ENCODE assay signal across 28 cellular contexts in genomic region chr22:48310740-48311139, GRCh38.
"Had no signal": no experiment of that assay in that cellular context is flagged by ENCODE, and none has a peak within 500 bp of the region (broad histone marks: within the 10 kb centered on the region; RNA-seq: fewer than 3 reads in every experiment).

No MANE protein-coding gene starts in this region.

- H3K4me1 ChIP-seq: left lung, lower lobe of right lung, parathyroid adenoma, psoas muscle, right lobe of liver, testis, tibial artery, uterus had no signal

- H3K4me2 ChIP-seq: neural progenitor cell, smooth muscle cell had no signal

- H3K27ac ChIP-seq: left lung, lower lobe of right lung, neural progenitor cell, neutrophil, parathyroid adenoma, psoas muscle, right lobe of liver, testis, tibial artery, uterus had no signal

- H3K9ac ChIP-seq: neural progenitor cell, parathyroid adenoma had no signal

- FAIRE-seq: keratinocyte had no signal

- H3K27me3 ChIP-seq: left lung, neural progenitor cell, neutrophil, right lobe of liver, testis, uterus had no signal

- H3K9me3 ChIP-seq: neutrophil, testis, uterus had no signal

- ATAC-seq: left colon; left lung; lower lobe of right lung; natural killer cell; psoas muscle; right lobe of liver; stimulated activated memory B cell treated with anti-CD40 and anti-IgM and Interleukin-4, amounts not matched to agents 10 μg/mL and 1 μg/mL and 100 μg/mL, for 72 hours; stimulated activated naive CD8-positive, alpha-beta T cell treated with anti-CD3 and anti-CD28 coated beads, Interleukin-15, amount 100 ng/mL, for 72 hours had no signal

- H3K36me3 ChIP-seq: left lung, lower lobe of right lung, neural progenitor cell, neutrophil, right lobe of liver, tibial artery, uterus had no signal

- H3K4me3 ChIP-seq: left lung, lower lobe of right lung, neural progenitor cell, psoas muscle, right lobe of liver, smooth muscle cell, testis, tibial artery, uterus had no signal

- DNase-seq: hippocampal formation; left colon; left lung; lower lobe of right lung; mammary epithelial cell; mesenchymal stem cell; naive B cell; natural killer cell; nephron progenitor cell; occipital lobe; psoas muscle; stimulated activated CD4-positive, alpha-beta T cell treated with anti-CD3 and anti-CD28 coated beads, Interleukin-1b, Interleukin-23, amount 100 ng/mL, for 48 hours; stimulated activated CD4-positive, alpha-beta T cell treated with anti-CD3 and anti-CD28 coated beads, Interleukin-2, amount 100 ng/mL, for 48 hours; stimulated activated CD4-positive, alpha-beta T cell treated with anti-CD3 and anti-CD28 coated beads, Interleukin-4, amount 100 ng/mL, for 4 hours; stimulated activated CD8-positive, alpha-beta memory T cell treated with anti-CD3 and anti-CD28 coated beads, Interleukin-4, amount 100 ng/mL, for 48 hours; stimulated activated naive CD4-positive, alpha-beta T cell treated with Interleukin-2 at 50 U/mL for 16 hours; stimulated activated naive CD8-positive, alpha-beta T cell treated with anti-CD3 and anti-CD28 coated beads, Interleukin-15, amount 100 ng/mL, for 72 hours; testis; tibial artery; trophoblast cell; uterus had no signal
